Comparison of ENCODE assay signal across 8 cellular contexts in genomic region chr2:120470041-120470716, GRCh38.
DNase-seq lines count a peak whose midpoint lies in the region; ATAC-seq and TF ChIP-seq lines count a peak whose summit lies in the region.

No MANE protein-coding gene starts in this region.

- H3K9me3 ChIP-seq in AG04450 (ENCODE audit: control insufficient read depth, insufficient read depth, low read length), result peaks cover 14% of the 10 kb centered on the region; the same call in 1 of the 2 replicates

- in situ Hi-C loops in T47D (cut with HindIII; ENCODE audit: low pct_unique_long_range_greater_than_20kb, low sequenced_read_pairs), result no loop called here

- no peak overlapping the region for H3K4me3 ChIP-seq in AG04450 (ENCODE audit: low read depth, low read length)
- H3K4me3 ChIP-seq in lower leg skin (ENCODE audit: low read depth, poor library complexity, severe bottlenecking), result no peak overlapping the region

- TF ChIP-seq CTCF in AG04450 (IDR thresholded peaks at IDR 0.05; ENCODE audit: low read depth, low read length) (no peak), lower leg skin (IDR thresholded peaks at IDR 0.05) (no peak)

- H3K27ac ChIP-seq in AG04450 (ENCODE audit: low read depth, low read length), result peak overlapping the region; percentile 96

- WGBS in lower leg skin, 2 donors, result 14 to 25% methylated on average over 12 of the region's 12 CpGs

- ATAC-seq in HG02981 (IDR thresholded peaks at IDR 0.05; ENCODE audit: unreplicated experiment), result no peak

- POLR2A ChIA-PET in AG04450 (lab: Yijun Ruan, JAX), result interaction anchor here (0.7 kb wide), 1 partner anchor 119 kb away, joined by 11 read pairs; no protein-coding TSS in a partner anchor

- H3K27me3 ChIP-seq in AG04450 (ENCODE audit: control insufficient read depth, insufficient read depth, low read length), result no peaks in the 10 kb centered on the region

- intact Hi-C loops in lower leg skin (cut with DNase I; ENCODE audit: low total_unique reads), result no loop called here

- DNase-seq in AG04450 (ENCODE audit: low read depth, low spot score) (peak; percentile 90), NCI-H1092 (lab: John Stamatoyannopoulos, UW) (peak; percentile 2), T47D (ENCODE audit: low read depth in 1 of 2, low spot score in 1 of 2) (peak; percentile 42 to 91), lower leg skin (ENCODE audit: low spot score in 2 of 2) (peak; percentile 87 to 96), NCI-H128 (lab: John Stamatoyannopoulos, UW; ENCODE audit: unreplicated experiment) (no peak), cerebellum (ENCODE audit: low spot score) (no peak)
- no peak for DNase-seq in activated naive CD4-positive, alpha-beta T cell treated with anti-CD3 and anti-CD28 coated beads, Interleukin-2, amount 50 U/mL, for 16 hours

- no peak for TF ChIP-seq POLR2A in lower leg skin (IDR thresholded peaks at IDR 0.05)

- CTCF ChIA-PET in AG04450 (lab: Charles Lee), result interaction anchor here (0.6 kb wide), 1 partner anchor 76 kb away, joined by 3 read pairs; no protein-coding TSS in a partner anchor

Comparison
In these comparisons a context has a peak if more than half of its experiments do, and no peak if none do; other contexts are left out.
1. DNase-seq: peak in AG04450 (single experiment), NCI-H1092 (single experiment), T47D (2 of 2) and lower leg skin (2 of 2); none in NCI-H128 (single experiment), cerebellum (single experiment) and activated naive CD4-positive, alpha-beta T cell treated with anti-CD3 and anti-CD28 coated beads, Interleukin-2, amount 50 U/mL, for 16 hours (single experiment).